24 cellular contexts compared by ENCODE assay signal in the genomic region with DNA sequence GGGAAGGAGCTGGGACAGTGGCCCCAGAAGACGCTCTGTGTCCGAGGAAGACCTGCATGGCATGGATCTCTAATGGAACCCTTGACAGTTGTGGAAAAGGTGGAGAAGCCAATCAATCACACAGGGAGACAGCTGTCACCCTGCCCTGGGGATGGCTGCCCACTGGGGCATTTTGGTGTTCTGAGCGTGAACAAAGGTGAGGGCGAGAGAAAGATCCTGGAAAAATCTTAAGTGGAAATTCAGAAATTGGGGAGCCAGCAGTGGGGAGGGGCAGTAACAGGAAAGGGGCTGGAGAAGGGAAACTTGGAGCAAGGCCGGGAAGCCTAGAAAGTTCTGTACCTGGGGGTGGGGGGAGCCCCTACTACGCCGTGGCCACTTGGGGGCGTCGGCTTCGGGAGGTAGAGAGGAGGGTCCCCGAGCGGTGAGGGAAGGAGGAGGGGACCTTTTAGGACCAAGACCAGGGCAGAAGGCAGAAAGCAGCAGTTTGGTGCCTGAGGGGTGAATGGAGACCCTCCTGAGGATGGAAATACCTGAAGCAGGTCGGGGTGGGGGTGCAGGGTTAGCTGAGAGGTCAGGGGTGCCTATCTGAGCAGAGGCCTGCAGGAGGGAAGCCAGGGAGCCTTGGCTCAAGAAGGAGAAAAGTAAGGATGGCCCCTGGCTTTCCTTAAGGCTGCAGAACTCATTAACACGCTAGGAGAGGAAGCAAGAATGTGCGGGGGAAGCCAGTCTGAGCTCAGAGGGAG. TPM values are rescaled to one million over a fixed set of nuclear protein-coding genes. Genes with fewer than 3 reads are reported as not detected.
DNase-seq lines count a peak whose midpoint lies in the region; ATAC-seq and TF ChIP-seq lines count a peak whose summit lies in the region.
"Had no signal": no experiment of that assay in that cellular context is flagged by ENCODE, and none has a peak within 500 bp of the region (broad histone marks: within the 10 kb centered on the region; RNA-seq: fewer than 3 reads in every experiment).

No MANE protein-coding gene starts in this region.

- peaks cover 12% of the 10 kb centered on the region for H3K4me1 Mint-ChIP-seq in endodermal cell
- H3K4me1 Mint-ChIP-seq in osteocyte (ENCODE audit: unreplicated experiment): peaks cover 20% of the 10 kb centered on the region
- H3K4me1 Mint-ChIP-seq: activated CD4-positive, alpha-beta memory T cell treated with anti-CD3 and anti-CD28 coated beads, Interleukin-2, amount 10 ng/mL, durations not matched to agents 7 days and 5 days had no signal

- H2AFZ ChIP-seq in OCI-LY3 (ENCODE audit: low read depth, low read length): no peak overlapping the region

- H3K27ac Mint-ChIP-seq in endodermal cell: peak overlapping the region; percentile 70
- H3K27ac Mint-ChIP-seq in osteocyte (ENCODE audit: unreplicated experiment): no peak overlapping the region
- H3K27ac Mint-ChIP-seq: activated CD4-positive, alpha-beta memory T cell treated with anti-CD3 and anti-CD28 coated beads, Interleukin-2, amount 10 ng/mL, durations not matched to agents 7 days and 5 days; activated naive CD4-positive, alpha-beta T cell treated with anti-CD3 and anti-CD28 coated beads for 36 hours; effector memory CD8-positive, alpha-beta T cell; T-helper 1 cell treated with Interleukin-12 subunit alpha and Interleukin-12 subunit beta and Interleukin-4 antibody, amounts not matched to agents 30 μg/mL and 1 μg/mL, for 36 hours had no signal

- TF ChIP-seq CTCF in GM10248 (IDR thresholded peaks at IDR 0.05; ENCODE audit: control extremely low read depth, extremely low read depth, low read depth, missing control alignments): peak; percentile 26
- peak; percentile 40 for TF ChIP-seq CTCF in OCI-LY3 (IDR thresholded peaks at IDR 0.05; ENCODE audit: low read depth, low read length)
- peak; percentile 67 for TF ChIP-seq CTCF in endodermal cell (conservative IDR thresholded peaks at IDR 0.05)
- no peak for TF ChIP-seq CTCF in osteocyte (IDR thresholded peaks at IDR 0.05)

- H3K27me3 Mint-ChIP-seq in endodermal cell (ENCODE audit: insufficient read depth) (no peaks in the 10 kb centered on the region), osteocyte (ENCODE audit: unreplicated experiment) (peaks cover 16% of the 10 kb centered on the region)

- H3K27ac ChIP-seq in OCI-LY3 (ENCODE audit: low read length) (peak overlapping the region; percentile 15; the same call in 1 of the 2 replicates), endodermal cell (ENCODE audit: low read depth, low read length) (no peak overlapping the region)
- H3K27ac ChIP-seq: SJCRH30, thoracic aorta had no signal

- no peak for DNase-seq in GM10248 (ENCODE audit: extremely low spot score)
- peak; percentile 83 for DNase-seq in endodermal cell
- peak; percentile 75 for DNase-seq in osteocyte (ENCODE audit: extremely low spot score, unreplicated experiment)
- no peak for DNase-seq in DMS79 (lab: John Stamatoyannopoulos, UW)
- DNase-seq in NCI-H1048 (lab: John Stamatoyannopoulos, UW): no peak
- DNase-seq in NCI-H1417 treated with DMSO at 0.1 percent for 48 hours (lab: John Stamatoyannopoulos, UW): no peak
- DNase-seq: activated CD4-positive, alpha-beta memory T cell treated with anti-CD3 and anti-CD28 coated beads, Interleukin-2, amount 10 ng/mL, durations not matched to agents 7 days and 5 days; activated naive CD4-positive, alpha-beta T cell treated with anti-CD3 and anti-CD28 coated beads for 36 hours; activated T-cell treated with anti-CD3 and anti-CD28 coated beads, Interleukin-2, amount 50 U/mL, for 1 hour; aorta; effector memory CD8-positive, alpha-beta T cell; EL; left ventricle myocardium superior; NCI-H524; nucleus accumbens; SJCRH30 had no signal

- H3K4me3 ChIP-seq in OCI-LY3 (ENCODE audit: low read length) (peak overlapping the region; percentile 56), endodermal cell (ENCODE audit: low read length) (no peak overlapping the region)
- H3K4me3 ChIP-seq: HAP-1, SJCRH30, thoracic aorta had no signal

- H3K27me3 ChIP-seq in OCI-LY3 (ENCODE audit: low read depth, low read length) (no peaks in the 10 kb centered on the region), endodermal cell (ENCODE audit: control insufficient read depth, insufficient read depth, low read length, poor library complexity, severe bottlenecking) (no peaks in the 10 kb centered on the region)
- H3K27me3 ChIP-seq: SJCRH30 had no signal

- 0 out of 2 replicates have a peak, but pooled peaks cover 5% of the 10 kb centered on the region for H3K9me3 ChIP-seq in OCI-LY3 (ENCODE audit: insufficient read depth, low read length)
- peaks cover 7% of the 10 kb centered on the region for H3K9me3 ChIP-seq in endodermal cell (ENCODE audit: control insufficient read depth, low read length)
- H3K9me3 ChIP-seq: HAP-1, thoracic aorta had no signal

- no peaks in the 10 kb centered on the region for H4K20me1 ChIP-seq in OCI-LY3 (ENCODE audit: insufficient read depth, low read length)

- ATAC-seq in GM18909 (IDR thresholded peaks at IDR 0.05; ENCODE audit: poor library complexity, unreplicated experiment): no peak
- ATAC-seq: effector memory CD8-positive, alpha-beta T cell; left ventricle myocardium superior; right cardiac atrium had no signal

- H3K36me3 ChIP-seq in OCI-LY3 (replicated peaks; ENCODE audit: low read depth, low read length) (no peaks in the 10 kb centered on the region), endodermal cell (ENCODE audit: control insufficient read depth, insufficient read depth, low read length) (no peaks in the 10 kb centered on the region)
- H3K36me3 ChIP-seq: HAP-1, SJCRH30, thoracic aorta had no signal

- WGBS in endodermal cell (ENCODE audit: insufficient coverage in 1 of 2, insufficient read length in 1 of 2), 2 experiments: 63 to 85% methylated on average over 7 to 15 of the region's 15 CpGs

- H3K4me3 Mint-ChIP-seq in endodermal cell (no peak overlapping the region), osteocyte (ENCODE audit: unreplicated experiment) (no peak overlapping the region)
- H3K4me3 Mint-ChIP-seq: activated CD4-positive, alpha-beta memory T cell treated with anti-CD3 and anti-CD28 coated beads, Interleukin-2, amount 10 ng/mL, durations not matched to agents 7 days and 5 days; activated naive CD4-positive, alpha-beta T cell treated with anti-CD3 and anti-CD28 coated beads for 36 hours; central memory CD8-positive, alpha-beta T cell; effector memory CD8-positive, alpha-beta T cell; T-helper 1 cell treated with Interleukin-12 subunit alpha and Interleukin-12 subunit beta and Interleukin-4 antibody, amounts not matched to agents 30 μg/mL and 1 μg/mL, for 36 hours had no signal

- POLR2A ChIA-PET in GM10248 (lab: Yijun Ruan, JAX): no interaction called here

- H3K4me2 ChIP-seq in OCI-LY3 (ENCODE audit: low read length): peak overlapping the region; percentile 78

- no peaks in the 10 kb centered on the region for H3K36me3 Mint-ChIP-seq in endodermal cell (ENCODE audit: low read depth)
- no peaks in the 10 kb centered on the region for H3K36me3 Mint-ChIP-seq in osteocyte (ENCODE audit: unreplicated experiment)

- no peaks in the 10 kb centered on the region for H3K79me2 ChIP-seq in OCI-LY3 (ENCODE audit: low read length)

- H3K9ac ChIP-seq in OCI-LY3 (ENCODE audit: low read length) (peak overlapping the region; percentile 29; the same call in 1 of the 2 replicates), endodermal cell (ENCODE audit: extremely low read depth, low read length, poor library complexity, severe bottlenecking) (no peak overlapping the region)

- CTCF ChIA-PET in GM10248 (lab: Yijun Ruan, JAX): interaction anchor here (0.7 kb wide), 1 partner anchor 18 kb away, joined by 3 read pairs; no protein-coding TSS in a partner anchor

- H3K9me3 Mint-ChIP-seq in endodermal cell: peaks cover 8% of the 10 kb centered on the region
- peaks cover 5% of the 10 kb centered on the region for H3K9me3 Mint-ChIP-seq in osteocyte (ENCODE audit: unreplicated experiment)

- H3K4me1 ChIP-seq in OCI-LY3 (ENCODE audit: low read length) (peaks cover 59% of the 10 kb centered on the region), endodermal cell (ENCODE audit: control insufficient read depth, insufficient read depth, low read length) (no peaks in the 10 kb centered on the region)
- H3K4me1 ChIP-seq: HAP-1, SJCRH30 had no signal

RNA-seq across cellular contexts. Expression of gene NGEF, which starts 30.0 kb away (rescaled TPM):
- total RNA-seq in endodermal cell (1 to 10 TPM; 1.8 to 2.9 TPM), osteocyte (0.26 and 0.27 TPM in 2 replicates)
- 2.1 TPM for polyA plus RNA-seq in endodermal cell (2013, experiment 1 of 2)
- polyA plus RNA-seq in endodermal cell (2013, experiment 2 of 2): 3.7 TPM
- total RNA-seq: left ventricle myocardium superior, SJCRH30 had no signal

RNA-seq across cellular contexts. Expression of gene NEU2, which starts 49.4 kb away (rescaled TPM):
- total RNA-seq in endodermal cell (not detected), osteocyte (not detected in 2 replicates)
- polyA plus RNA-seq in endodermal cell (2013, experiment 1 of 2): not detected
- polyA plus RNA-seq in endodermal cell (2013, experiment 2 of 2): not detected
- total RNA-seq: activated CD4-positive, alpha-beta memory T cell treated with anti-CD3 and anti-CD28 coated beads, Interleukin-2, amount 10 ng/mL, durations not matched to agents 7 days and 5 days; activated naive CD4-positive, alpha-beta T cell treated with anti-CD3 and anti-CD28 coated beads for 36 hours; aorta; glomerular endothelial cell; left ventricle myocardium superior; right cardiac atrium; SJCRH30; thoracic aorta had no signal
- polyA plus RNA-seq: aorta, right cardiac atrium had no signal

Comparison
In these comparisons a context has a peak if more than half of its experiments do, and no peak if none do; other contexts are left out.
1. DNase-seq: peak in endodermal cell (single experiment) and osteocyte (single experiment); none in GM10248 (single experiment), DMS79 (single experiment), NCI-H1048 (single experiment) and NCI-H1417 treated with DMSO at 0.1 percent for 48 hours (single experiment).